19 cellular contexts compared by ENCODE assay signal in the genomic region with DNA sequence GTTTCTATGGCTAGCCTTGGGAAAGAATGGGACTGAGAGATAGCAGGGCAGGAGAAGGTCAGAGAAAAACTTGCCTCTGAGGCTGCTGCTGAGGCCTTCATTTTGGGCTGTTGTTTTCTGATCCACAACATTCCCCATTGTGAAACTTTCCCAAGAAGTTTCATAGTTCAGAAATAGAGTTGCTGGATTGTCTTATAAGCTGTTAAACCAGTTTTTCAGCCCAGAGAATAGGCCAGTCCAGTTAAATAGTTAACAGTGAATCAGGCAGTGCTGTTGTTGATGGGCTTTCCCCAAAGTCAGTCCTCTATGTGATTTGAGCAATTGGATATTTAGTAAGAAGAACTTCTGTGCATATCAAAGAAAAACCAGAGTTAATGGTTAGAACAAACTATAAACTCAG.
DNase-seq lines count a peak whose midpoint lies in the region; ATAC-seq and TF ChIP-seq lines count a peak whose summit lies in the region.
"Had no signal": no experiment of that assay in that cellular context is flagged by ENCODE, and none has a peak within 500 bp of the region (broad histone marks: within the 10 kb centered on the region; RNA-seq: fewer than 3 reads in every experiment).

No MANE protein-coding gene starts in this region.

- no peak overlapping the region for H2BK12ac ChIP-seq in trophoblast cell (ENCODE audit: low read length)

- no peaks in the 10 kb centered on the region for H3K9me3 ChIP-seq in esophagus squamous epithelium
- peaks cover 7% of the 10 kb centered on the region for H3K9me3 ChIP-seq in trophoblast cell (ENCODE audit: insufficient read depth, low read depth, low read length)
- H3K9me3 ChIP-seq: MG63 had no signal

- no peak for TF ChIP-seq POLR2A in esophagus squamous epithelium (IDR thresholded peaks at IDR 0.05)

- H4K12ac ChIP-seq in trophoblast cell (ENCODE audit: low read depth, low read length): no peak overlapping the region

- H3K36me3 ChIP-seq in esophagus squamous epithelium (no peaks in the 10 kb centered on the region), trophoblast cell (ENCODE audit: control insufficient read depth in 1 of 2, insufficient read depth in 2 of 2, low read length in 2 of 2) (peaks cover 0 to 6% of the 10 kb centered on the region in 2 experiments)
- H3K36me3 ChIP-seq: MG63 had no signal

- H3K4me2 ChIP-seq in trophoblast cell (ENCODE audit: low read length): peak overlapping the region; percentile 3

- POLR2A ChIA-PET in RWPE1 (lab: Yijun Ruan, JAX; ENCODE audit: low non-redundant PET): no interaction called here

- CTCF ChIA-PET in RWPE1 (lab: Yijun Ruan, JAX): interaction anchor here (1.2 kb wide), 1 partner anchor 63 kb away, joined by 3 read pairs; no protein-coding TSS in a partner anchor

- H2AK5ac ChIP-seq in trophoblast cell (ENCODE audit: low read length): no peak overlapping the region

- H3K23ac ChIP-seq in trophoblast cell (ENCODE audit: low read length): no peak overlapping the region

- no peaks in the 10 kb centered on the region for H3K79me2 ChIP-seq in trophoblast cell (ENCODE audit: control insufficient read depth, insufficient read depth, low read length, poor library complexity)

- H3K14ac ChIP-seq in trophoblast cell (ENCODE audit: low read length): no peak overlapping the region

- no peak overlapping the region for H3K4me3 ChIP-seq in esophagus squamous epithelium
- H3K4me3 ChIP-seq in trophoblast cell (ENCODE audit: low read depth, low read length): no peak overlapping the region
- H3K4me3 ChIP-seq: GM23248, MG63, SK-N-MC had no signal

- DNase-seq in HPDE6-E6E7 (ENCODE audit: extremely low spot score) (peak; percentile 38), RWPE1 (ENCODE audit: low spot score) (peak; percentile 17), esophagus squamous epithelium (lab: John Stamatoyannopoulos, UW) (no peak), trophoblast cell (peak; percentile 70 to 95), kidney glomerular epithelial cell (lab: John Stamatoyannopoulos, UW) (no peak), amygdala (lab: John Stamatoyannopoulos, UW) (no peak)
- DNase-seq: ACHN, AML-193, GM23248, MG63, NCI-H1092, NCI-H146, NCI-H510A treated with DMSO at 0.1 percent for 48 hours, NCI-H82 had no signal

- H3K27ac ChIP-seq in RWPE1: no peak overlapping the region
- H3K27ac ChIP-seq in esophagus squamous epithelium: peak overlapping the region; percentile 35 to 60 (median 39)
- H3K27ac ChIP-seq in trophoblast cell (ENCODE audit: low read depth, low read length): peak overlapping the region; percentile 66
- H3K27ac ChIP-seq: GM23248, SK-N-MC had no signal

- no peak overlapping the region for H2AFZ ChIP-seq in trophoblast cell (ENCODE audit: insufficient read depth, low read length, poor library complexity)
- H2AFZ ChIP-seq: GM23248 had no signal

- TF ChIP-seq CTCF in RWPE1 (conservative IDR thresholded peaks at IDR 0.05; ENCODE audit: low read depth) (no peak), esophagus squamous epithelium (IDR thresholded peaks at IDR 0.05) (no peak)

- intact Hi-C loops in esophagus squamous epithelium (cut with DNase I): no loop called here

- H4K91ac ChIP-seq in trophoblast cell (ENCODE audit: low read depth, low read length): peak overlapping the region; percentile 73

- peak overlapping the region; percentile 79 for H4K8ac ChIP-seq in trophoblast cell (ENCODE audit: low read depth, low read length)

- no peaks in the 10 kb centered on the region for H3K27me3 ChIP-seq in esophagus squamous epithelium
- no peaks in the 10 kb centered on the region for H3K27me3 ChIP-seq in trophoblast cell (ENCODE audit: insufficient read depth, low read length)
- H3K27me3 ChIP-seq: MG63 had no signal

- peaks cover 0 to 25% (median 8%) of the 10 kb centered on the region in 3 donors for H3K4me1 ChIP-seq in esophagus squamous epithelium
- H3K4me1 ChIP-seq in trophoblast cell (ENCODE audit: control insufficient read depth in 1 of 2, insufficient read depth in 2 of 2, low read length in 2 of 2): no peaks in the 10 kb centered on the region

- H3K18ac ChIP-seq in trophoblast cell (ENCODE audit: low read length): no peak overlapping the region

- no peak for ATAC-seq in GM19467 (IDR thresholded peaks at IDR 0.05; ENCODE audit: unreplicated experiment)
- ATAC-seq: HCT116, Panc1, Right ventricle myocardium inferior had no signal

- no peak overlapping the region for H2BK120ac ChIP-seq in trophoblast cell (ENCODE audit: insufficient read depth, low read length, poor library complexity)

- H3K4ac ChIP-seq in trophoblast cell (ENCODE audit: low read depth, low read length): no peak overlapping the region

- H3K9ac ChIP-seq in trophoblast cell (ENCODE audit: low read length): no peak overlapping the region
- H3K9ac ChIP-seq: GM23248 had no signal

- H2BK5ac ChIP-seq in trophoblast cell (ENCODE audit: low read depth, low read length, poor library complexity): peak overlapping the region; percentile 72

- H3K79me1 ChIP-seq in trophoblast cell (ENCODE audit: low read length): peaks cover 4% of the 10 kb centered on the region

Comparison
In these comparisons a context has a peak if more than half of its experiments do, and no peak if none do; other contexts are left out.
1. DNase-seq: peak in HPDE6-E6E7 (single experiment), RWPE1 (single experiment) and trophoblast cell (2 of 2); none in esophagus squamous epithelium (single experiment), kidney glomerular epithelial cell (single experiment) and amygdala (0 of 56).